Comparison of ENCODE assay signal across 1 cellular context in the genomic region with DNA sequence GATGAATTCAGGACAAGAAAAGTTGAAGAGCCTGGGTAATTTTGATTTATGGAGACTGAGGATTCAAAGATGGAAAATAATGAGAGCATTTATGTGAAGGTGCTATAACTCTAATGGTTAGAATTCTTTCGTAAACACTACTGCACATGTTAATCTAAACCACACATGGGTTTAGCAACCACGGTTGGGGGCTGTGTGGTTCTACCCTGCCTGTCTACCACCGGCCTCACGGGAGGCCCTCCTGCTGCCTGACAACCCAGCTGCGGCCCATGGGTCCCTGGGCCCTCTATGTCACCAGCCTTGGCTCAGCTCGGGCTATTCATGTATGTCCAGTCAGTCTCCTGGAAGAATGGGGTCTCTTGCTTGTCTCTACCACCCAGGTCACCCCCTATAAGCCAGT.
TF ChIP-seq lines count a peak whose summit lies in the region.

No MANE protein-coding gene starts in this region.

TF ChIP-seq in SK-N-SH, 30 proteins besides CTCF, POLR2A, EP300 and RAD21 (continued from another document):
- TF ChIP-seq, protein P1, sequence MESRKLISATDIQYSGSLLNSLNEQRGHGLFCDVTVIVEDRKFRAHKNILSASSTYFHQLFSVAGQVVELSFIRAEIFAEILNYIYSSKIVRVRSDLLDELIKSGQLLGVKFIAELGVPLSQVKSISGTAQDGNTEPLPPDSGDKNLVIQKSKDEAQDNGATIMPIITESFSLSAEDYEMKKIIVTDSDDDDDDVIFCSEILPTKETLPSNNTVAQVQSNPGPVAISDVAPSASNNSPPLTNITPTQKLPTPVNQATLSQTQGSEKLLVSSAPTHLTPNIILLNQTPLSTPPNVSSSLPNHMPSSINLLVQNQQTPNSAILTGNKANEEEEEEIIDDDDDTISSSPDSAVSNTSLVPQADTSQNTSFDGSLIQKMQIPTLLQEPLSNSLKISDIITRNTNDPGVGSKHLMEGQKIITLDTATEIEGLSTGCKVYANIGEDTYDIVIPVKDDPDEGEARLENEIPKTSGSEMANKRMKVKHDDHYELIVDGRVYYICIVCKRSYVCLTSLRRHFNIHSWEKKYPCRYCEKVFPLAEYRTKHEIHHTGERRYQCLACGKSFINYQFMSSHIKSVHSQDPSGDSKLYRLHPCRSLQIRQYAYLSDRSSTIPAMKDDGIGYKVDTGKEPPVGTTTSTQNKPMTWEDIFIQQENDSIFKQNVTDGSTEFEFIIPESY (IDR thresholded peaks at IDR 0.05; ENCODE audit: borderline replicate concordance, low read depth) = no peak
- TF ChIP-seq, protein P2, sequence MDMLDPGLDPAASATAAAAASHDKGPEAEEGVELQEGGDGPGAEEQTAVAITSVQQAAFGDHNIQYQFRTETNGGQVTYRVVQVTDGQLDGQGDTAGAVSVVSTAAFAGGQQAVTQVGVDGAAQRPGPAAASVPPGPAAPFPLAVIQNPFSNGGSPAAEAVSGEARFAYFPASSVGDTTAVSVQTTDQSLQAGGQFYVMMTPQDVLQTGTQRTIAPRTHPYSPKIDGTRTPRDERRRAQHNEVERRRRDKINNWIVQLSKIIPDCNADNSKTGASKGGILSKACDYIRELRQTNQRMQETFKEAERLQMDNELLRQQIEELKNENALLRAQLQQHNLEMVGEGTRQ (IDR thresholded peaks at IDR 0.05; ENCODE audit: borderline replicate concordance, low read depth, low read length) = no peak
- TF ChIP-seq FOSL2 (IDR thresholded peaks at IDR 0.05; ENCODE audit: borderline replicate concordance, low read depth) = no peak
- TF ChIP-seq MXI1 (IDR thresholded peaks at IDR 0.05; ENCODE audit: low read depth, low read length) = no peak
- TF ChIP-seq TEAD4 (IDR thresholded peaks at IDR 0.05; ENCODE audit: borderline replicate concordance, insufficient read depth) = no peak
- TF ChIP-seq SIN3A (IDR thresholded peaks at IDR 0.05; ENCODE audit: borderline replicate concordance, low read depth, low read length) = no peak
- TF ChIP-seq GABPA (IDR thresholded peaks at IDR 0.05; ENCODE audit: low read depth) = no peak
- no peak for TF ChIP-seq POLR2AphosphoS5 (IDR thresholded peaks at IDR 0.05; ENCODE audit: low read depth, low read length)
- no peak for TF ChIP-seq TCF12 (IDR thresholded peaks at IDR 0.05)
- TF ChIP-seq JUND (IDR thresholded peaks at IDR 0.05) = no peak
- no peak for TF ChIP-seq RFX5 (IDR thresholded peaks at IDR 0.05; ENCODE audit: low read length)
